Comparison of ENCODE assay signal across 8 cellular contexts in genomic region chr1:6624712-6625578, GRCh38. TPM values are rescaled to one million over a fixed set of nuclear protein-coding genes. Genes with fewer than 3 reads are reported as not detected.
DNase-seq lines count a peak whose midpoint lies in the region; ATAC-seq and TF ChIP-seq lines count a peak whose summit lies in the region.

THAP3 (plus strand) TSS chr1:6624868; CDS start chr1:6625219, 351 bp downstream.

- ATAC-seq in GM21515 (IDR thresholded peaks at IDR 0.05; ENCODE audit: unreplicated experiment), result peak; percentile 69
- ATAC-seq in stimulated activated naive CD8-positive, alpha-beta T cell treated with anti-CD3 and anti-CD28 coated beads, Interleukin-15, amount 100 ng/mL, for 72 hours, result peak; percentile 96

- H3K4me1 Mint-ChIP-seq in IgD-negative memory B cell, result peaks cover 6 to 25% (median 11%) of the 10 kb centered on the region in 3 donors
- H3K4me1 Mint-ChIP-seq in nephron progenitor cell, result peaks cover 49% of the 10 kb centered on the region
- H3K4me1 Mint-ChIP-seq in stimulated activated naive CD8-positive, alpha-beta T cell treated with anti-CD3 and anti-CD28 coated beads, Interleukin-15, amount 100 ng/mL, for 72 hours, result peaks cover 30% of the 10 kb centered on the region

- no peak for TF ChIP-seq CTCF in fibroblast of the aortic adventitia (IDR thresholded peaks at IDR 0.05; ENCODE audit: insufficient read depth, low read length)
- no peak for TF ChIP-seq CTCF in nephron progenitor cell (IDR thresholded peaks at IDR 0.05)

- H3K27ac Mint-ChIP-seq in IgD-negative memory B cell (peak within 1 kb of the TSS; percentile 68 to 86 (median 76)), nephron progenitor cell (peak within 1 kb of the TSS; percentile 88)
- peak within 1 kb of the TSS; percentile 96 for H3K27ac Mint-ChIP-seq in stimulated activated naive CD8-positive, alpha-beta T cell treated with anti-CD3 and anti-CD28 coated beads, Interleukin-15, amount 100 ng/mL, for 72 hours

- H3K27me3 Mint-ChIP-seq in IgD-negative memory B cell (no peaks in the 10 kb centered on the region), nephron progenitor cell (ENCODE audit: low read depth, poor library complexity) (no peaks in the 10 kb centered on the region)
- H3K27me3 Mint-ChIP-seq in stimulated activated naive CD8-positive, alpha-beta T cell treated with anti-CD3 and anti-CD28 coated beads, Interleukin-15, amount 100 ng/mL, for 72 hours, result no peaks in the 10 kb centered on the region

- H3K4me3 ChIP-seq in fibroblast of the aortic adventitia (ENCODE audit: low read depth, low read length), result peak within 1 kb of the TSS; percentile 78

- H3K36me3 Mint-ChIP-seq in IgD-negative memory B cell (peaks cover 3% of the 10 kb centered on the region), nephron progenitor cell (ENCODE audit: low read depth) (peaks cover 61% of the 10 kb centered on the region)

- DNase-seq in DMS53 (lab: John Stamatoyannopoulos, UW) (peak; percentile 95), RPMI8226 (peak; percentile 94), fibroblast of the aortic adventitia (ENCODE audit: low read depth) (peak; percentile 81), nephron progenitor cell (peak; percentile 94)
- DNase-seq in activated T-helper 9 cell treated with anti-CD3 and anti-CD28 coated beads, Interleukin-2, amount 50 U/mL, for 16 hours (ENCODE audit: low read depth), result peak; percentile 85
- DNase-seq in stimulated activated naive CD8-positive, alpha-beta T cell treated with anti-CD3 and anti-CD28 coated beads, Interleukin-15, amount 100 ng/mL, for 72 hours, result peak; percentile 84 to 87

- H3K4me3 Mint-ChIP-seq in IgD-negative memory B cell, result peak within 1 kb of the TSS; percentile 85 to 93 (median 93)
- H3K4me3 Mint-ChIP-seq in nephron progenitor cell, result peak within 1 kb of the TSS; percentile 92
- H3K4me3 Mint-ChIP-seq in stimulated activated naive CD8-positive, alpha-beta T cell treated with anti-CD3 and anti-CD28 coated beads, Interleukin-15, amount 100 ng/mL, for 72 hours, result peak within 1 kb of the TSS; percentile 90 to 91

- H3K9me3 Mint-ChIP-seq in IgD-negative memory B cell, result no peaks in the 10 kb centered on the region
- H3K9me3 Mint-ChIP-seq in nephron progenitor cell, result no peaks in the 10 kb centered on the region
- no peaks in the 10 kb centered on the region for H3K9me3 Mint-ChIP-seq in stimulated activated naive CD8-positive, alpha-beta T cell treated with anti-CD3 and anti-CD28 coated beads, Interleukin-15, amount 100 ng/mL, for 72 hours

RNA-seq across cellular contexts. Expression of gene THAP3, which starts in this region (rescaled TPM):
- polyA plus RNA-seq in IgD-negative memory B cell, result 28.4 TPM
- 9.2 and 11.3 TPM in 2 replicates for total RNA-seq in fibroblast of the aortic adventitia (ENCODE audit: low replicate concordance)

Comparison
In these comparisons a context has a peak if more than half of its experiments do, and no peak if none do; other contexts are left out.
1. Peak in every context shown above with its lines: DNase-seq, ATAC-seq and H3K4me3 ChIP-seq.